In the genomic region with DNA sequence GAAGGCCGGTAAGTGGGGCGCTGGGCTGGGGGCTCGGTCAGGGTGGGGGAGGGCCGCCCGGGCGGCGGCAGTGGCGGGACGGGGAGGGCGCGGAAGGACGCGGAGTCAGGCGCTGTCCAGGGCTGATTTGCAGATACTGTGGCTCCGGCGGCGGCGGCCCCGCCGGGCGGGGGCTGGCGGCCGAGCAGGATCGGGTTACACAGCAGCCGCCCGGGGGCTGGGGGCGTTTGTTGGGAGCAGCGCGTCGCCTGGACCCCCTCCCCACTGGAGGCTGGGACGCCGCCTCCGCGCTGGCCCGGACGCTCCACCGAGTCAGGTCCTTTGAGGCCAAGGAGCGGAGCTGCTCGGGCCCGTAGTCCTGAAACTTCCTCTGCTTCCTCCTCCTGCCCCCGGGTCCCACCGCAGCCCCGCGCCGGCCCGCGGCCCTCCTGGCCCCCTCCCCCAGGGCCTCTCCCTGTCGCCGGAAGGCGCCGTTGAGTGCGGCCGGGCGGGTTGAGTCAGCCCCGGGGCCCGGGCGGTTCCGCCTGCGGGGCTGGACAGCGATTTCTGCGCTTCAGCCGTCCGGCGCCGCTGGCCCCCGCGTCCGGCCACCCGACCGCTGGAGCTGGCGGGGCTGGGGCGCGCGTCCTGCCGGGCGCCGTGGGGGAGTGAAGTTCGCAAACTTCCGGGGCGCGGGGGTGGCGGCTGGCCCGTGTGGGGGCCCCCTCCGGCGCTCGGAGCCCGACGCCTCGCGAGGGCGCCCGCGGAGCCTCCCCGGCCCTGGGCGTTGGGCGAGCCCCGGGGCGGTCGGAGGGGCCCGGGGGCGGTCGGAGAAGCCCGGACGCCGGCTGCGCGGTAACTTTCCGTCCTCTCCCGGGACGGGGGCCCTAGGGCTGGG, we compare ENCODE assay signal across 8 cellular contexts. TPM values are rescaled to one million over a fixed set of nuclear protein-coding genes. Genes with fewer than 3 reads are reported as not detected.
DNase-seq lines count a peak whose midpoint lies in the region; FAIRE-seq and TF ChIP-seq lines count a peak whose summit lies in the region.

No MANE protein-coding gene starts in this region.

- H3K9ac ChIP-seq in MM.1S (ENCODE audit: low read length), result peak overlapping the region; percentile 76

- H2AFZ ChIP-seq in MM.1S (ENCODE audit: low read length), result peak overlapping the region; percentile 74

- H4K20me1 ChIP-seq in MM.1S (ENCODE audit: insufficient read depth, low read length), result no peaks in the 10 kb centered on the region

- no peak for FAIRE-seq in GM12891 (lab: Jason Lieb, UNC)

- H3K27me3 ChIP-seq in MM.1S (replicated peaks; ENCODE audit: insufficient read depth, low read length), result peaks cover 8% of the 10 kb centered on the region; the same call in 1 of the 2 replicates

- DNase-seq in GM12891 (ENCODE audit: insufficient read length, low spot score), result peak; percentile 74
- DNase-seq in HEK293T (ENCODE audit: extremely low spot score), result peak; percentile 78
- DNase-seq in MM.1S, result peak; percentile 76
- DNase-seq in activated CD4-positive, alpha-beta T cell treated with anti-CD3 and anti-CD28 coated beads, Interleukin-2, amount 50 U/mL, for 48 hours, result peak; percentile 70 to 71
- DNase-seq in ecto neural progenitor cell (ENCODE audit: low spot score), result peak; percentile 92
- peak; percentile 81 for DNase-seq in lung microvascular endothelial cell (ENCODE audit: low read depth in 2 of 2)
- DNase-seq in stimulated activated CD8-positive, alpha-beta memory T cell treated with anti-CD3 and anti-CD28 coated beads, Interleukin-12 subunit alpha, Interleukin-12 subunit beta, amount 100 ng/mL, for 24 hours (ENCODE audit: extremely low read depth), result peak; percentile 40
- no peak for DNase-seq in cerebellar cortex (ENCODE audit: low spot score)

- TF ChIP-seq POLR2A in GM12891 (IDR thresholded peaks at IDR 0.05; ENCODE audit: low read depth, low read length), result no peak

- H3K9me2 ChIP-seq in MM.1S (replicated peaks; ENCODE audit: insufficient read depth, low read length), result no peaks in the 10 kb centered on the region

- POLR2A ChIA-PET in HEK293T (lab: Yijun Ruan, JAX), result interaction anchor here (1.6 to 3.8 kb wide), 2 partner anchors 15 to 70 kb away, joined by 4 to 28 read pairs; a partner anchor contains a TSS

- peak overlapping the region; percentile 84 for H3K4me3 ChIP-seq in MM.1S (ENCODE audit: low read length)

- peak overlapping the region; percentile 66; the same call in 1 of the 2 replicates for H3K27ac ChIP-seq in MM.1S (ENCODE audit: low read length)

- peak overlapping the region; percentile 77 for H3K4me2 ChIP-seq in MM.1S (ENCODE audit: low read depth, low read length)

- peaks cover 46% of the 10 kb centered on the region for H3K79me2 ChIP-seq in MM.1S (ENCODE audit: low read length)

- CTCF ChIA-PET in HEK293T (lab: Yijun Ruan, JAX), result no interaction called here

- H3K36me3 ChIP-seq in MM.1S (replicated peaks; ENCODE audit: insufficient read depth, low read length), result no peaks in the 10 kb centered on the region

- H3K9me3 ChIP-seq in MM.1S (replicated peaks; ENCODE audit: insufficient read depth, low read length), result no peaks in the 10 kb centered on the region

- peaks cover 16% of the 10 kb centered on the region for H3K4me1 ChIP-seq in MM.1S (ENCODE audit: low read length)

- TF ChIP-seq CTCF in MM.1S (IDR thresholded peaks at IDR 0.05; ENCODE audit: low read length), result no peak

- H3F3A ChIP-seq in MM.1S (ENCODE audit: insufficient read depth, low read length), result peaks cover 15% of the 10 kb centered on the region; the same call in 1 of the 2 replicates

TF ChIP-seq in GM12891, 5 proteins besides CTCF, POLR2A, EP300 and RAD21:
- TF ChIP-seq PAX5 (IDR thresholded peaks at IDR 0.05; ENCODE audit: insufficient read depth, low read length, severe bottlenecking) (no peak), POLR2AphosphoS5 (IDR thresholded peaks at IDR 0.05; ENCODE audit: low read depth, low read length) (no peak), POU2F2 (IDR thresholded peaks at IDR 0.05; ENCODE audit: low read depth, low read length) (no peak), TAF1 (IDR thresholded peaks at IDR 0.05; ENCODE audit: low read depth, low read length) (no peak), SPI1 (IDR thresholded peaks at IDR 0.05; ENCODE audit: low read depth, low read length) (no peak)

TF ChIP-seq in HEK293T, 16 proteins besides CTCF, POLR2A, EP300 and RAD21:
- TF ChIP-seq FOXM1 (IDR thresholded peaks at IDR 0.05; ENCODE audit: borderline replicate concordance) (peak; percentile 31; the same call in 1 of the 2 replicates), ARNT (IDR thresholded peaks at IDR 0.05) (no peak)

RNA-seq across cellular contexts. Expression of a gene that starts 0.7 kb away (rescaled TPM):
- 5.3 TPM for polyA plus RNA-seq in GM12891 (2012; ENCODE audit: low read depth, missing spikeins)
- total RNA-seq in lung microvascular endothelial cell, result 22.7 and 25.0 TPM in 2 replicates
